Comparison of ENCODE assay signal across 1 cellular context in the genomic region with DNA sequence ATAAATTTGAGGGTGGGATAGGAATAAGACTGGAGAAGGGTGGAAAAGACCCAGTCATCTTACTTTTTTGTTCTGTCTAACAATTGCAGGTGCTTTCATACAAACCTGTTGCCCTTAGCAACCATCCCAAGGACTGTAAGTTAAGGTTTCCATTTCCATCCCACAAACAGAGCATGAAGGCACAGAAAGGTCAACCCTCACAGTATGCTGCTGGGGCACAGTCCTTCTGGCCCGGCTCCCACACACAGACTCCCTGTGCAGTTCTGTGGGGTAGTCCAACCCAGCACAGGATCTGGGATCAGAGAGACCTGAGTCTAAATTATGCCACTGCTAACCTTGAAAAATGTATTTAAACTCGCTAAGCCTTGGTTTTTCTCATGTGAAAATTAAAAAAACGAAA.
A peak's percentile ranks its signal among the peaks of the same experiment; 100 is the strongest.
TF ChIP-seq lines count a peak whose summit lies in the region.

No MANE protein-coding gene starts in this region.

TF ChIP-seq in GM12878, 131 proteins besides CTCF, POLR2A, EP300 and RAD21:
- no peak for TF ChIP-seq RAD51 (IDR thresholded peaks at IDR 0.05)
- TF ChIP-seq, protein P1, sequence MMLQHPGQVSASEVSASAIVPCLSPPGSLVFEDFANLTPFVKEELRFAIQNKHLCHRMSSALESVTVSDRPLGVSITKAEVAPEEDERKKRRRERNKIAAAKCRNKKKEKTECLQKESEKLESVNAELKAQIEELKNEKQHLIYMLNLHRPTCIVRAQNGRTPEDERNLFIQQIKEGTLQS (IDR thresholded peaks at IDR 0.05; ENCODE audit: borderline replicate concordance, extremely low read depth, low read depth, low read length) = no peak
- 0 out of 4 replicates have a peak, but pooled peaks of 1 of the 2 experiments have one; percentile 0 for TF ChIP-seq BHLHE40 (IDR thresholded peaks at IDR 0.05; ENCODE audit: borderline replicate concordance in 1 of 2, low read depth in 2 of 2, low read length in 1 of 2)
- TF ChIP-seq TARDBP (IDR thresholded peaks at IDR 0.05; ENCODE audit: borderline replicate concordance) = no peak
